20 cellular contexts compared by ENCODE assay signal in the genomic region with DNA sequence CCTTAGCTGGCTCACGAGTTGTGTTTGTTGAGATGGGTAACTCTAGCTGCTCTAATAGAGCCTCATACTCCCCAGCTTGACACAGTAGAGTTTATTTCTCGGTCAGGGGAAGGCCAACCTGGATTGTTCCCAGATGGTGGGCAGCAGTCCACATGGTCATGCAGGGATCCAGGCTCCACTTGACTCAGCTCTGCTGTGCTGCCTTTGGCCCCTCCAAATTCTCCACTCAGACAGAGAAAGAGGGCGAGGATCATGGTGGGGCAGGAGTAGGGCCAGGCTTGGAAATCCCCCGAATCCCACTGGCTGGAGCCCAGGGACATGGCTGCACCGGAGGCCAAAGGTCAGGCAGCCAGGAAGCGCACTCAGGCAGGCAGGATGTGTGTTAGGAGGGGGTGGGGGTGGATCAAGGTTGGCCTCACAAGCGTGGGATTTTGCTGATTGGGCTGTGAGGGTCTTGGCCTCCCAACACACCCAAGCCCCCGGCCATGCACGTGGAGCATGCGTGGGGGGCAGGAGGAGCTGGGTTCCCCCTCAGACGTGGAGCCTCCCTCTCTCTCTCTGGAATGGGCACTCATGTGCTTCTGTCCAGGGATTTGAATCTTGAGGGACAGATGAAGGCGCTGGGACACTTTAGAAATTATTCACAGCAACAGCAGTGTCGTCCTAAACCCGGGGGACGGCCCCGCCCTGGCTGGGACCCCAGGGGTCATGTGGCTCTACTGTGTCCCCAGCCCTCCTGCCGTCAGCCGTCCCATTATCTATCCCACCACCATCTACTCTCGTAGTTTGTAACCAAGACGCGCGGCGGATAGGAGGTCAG. TPM values are rescaled to one million over a fixed set of nuclear protein-coding genes. Genes with fewer than 3 reads are reported as not detected.
DNase-seq lines count a peak whose midpoint lies in the region; ATAC-seq and TF ChIP-seq lines count a peak whose summit lies in the region.
"Had no signal": no experiment of that assay in that cellular context is flagged by ENCODE, and none has a peak within 500 bp of the region (broad histone marks: within the 10 kb centered on the region; RNA-seq: fewer than 3 reads in every experiment).

No MANE protein-coding gene starts in this region.

- DNase-seq in activated effector memory CD4-positive, alpha-beta T cell treated with anti-CD3 and anti-CD28 coated beads, Interleukin-2, amount 50 U/mL, for 16 hours = peak; percentile 39
- DNase-seq in activated effector memory CD4-positive, alpha-beta T cell treated with Interleukin-2 at 50 U/mL for 16 hours = no peak
- peak; percentile 37 for DNase-seq in dermis blood vessel endothelial cell
- peak; percentile 31 to 49 (median 36) for DNase-seq in right lobe of liver
- DNase-seq in tibial artery = peak; percentile 0 to 64
- DNase-seq in RPMI8226 = no peak
- DNase-seq: activated CD4-positive, alpha-beta T cell treated with anti-CD3 and anti-CD28 coated beads for 48 hours; activated naive CD4-positive, alpha-beta T cell; activated T-cell treated with anti-CD3 and anti-CD28 coated beads, Interleukin-2, amount 50 U/mL, for 4 hours; CD4-positive, alpha-beta T cell; effector CD8-positive, alpha-beta T cell; NCI-H1694 treated with DMSO at 0.1 percent for 48 hours; NCI-H2171 treated with DMSO at 0.1 percent for 48 hours; NCI-H524 treated with DMSO at 0.1 percent for 48 hours; SHP77 treated with DMSO at 0.1 percent for 48 hours had no signal

- H3K9me3 ChIP-seq in right lobe of liver = no peaks in the 10 kb centered on the region
- H3K9me3 ChIP-seq in tibial artery = peaks cover 0 to 5% (median 0%) of the 10 kb centered on the region in 3 donors
- H3K9me3 ChIP-seq: adrenal gland, body of pancreas had no signal

- TF ChIP-seq POLR2A in right lobe of liver (IDR thresholded peaks at IDR 0.05) = no peak

- no peaks in the 10 kb centered on the region for H3K36me3 ChIP-seq in right lobe of liver
- no peaks in the 10 kb centered on the region for H3K36me3 ChIP-seq in tibial artery
- H3K36me3 ChIP-seq: adrenal gland had no signal

- H3K27me3 ChIP-seq in right lobe of liver (no peaks in the 10 kb centered on the region), tibial artery (peaks cover 0 to 2% of the 10 kb centered on the region in 2 donors)
- H3K27me3 ChIP-seq: adrenal gland, body of pancreas had no signal

- peak in 1 of 4 donors; percentile 55 for ATAC-seq in right lobe of liver
- no peak for ATAC-seq in HG03025 (IDR thresholded peaks at IDR 0.05; ENCODE audit: low FRiP score, unreplicated experiment)
- no peak for ATAC-seq in GM18870 (IDR thresholded peaks at IDR 0.05; ENCODE audit: unreplicated experiment)
- ATAC-seq: activated T-cell treated with anti-CD3 and anti-CD28 coated beads, Interleukin-2, amount 50 U/mL, for 4 hours; body of pancreas; naive thymus-derived CD4-positive, alpha-beta T cell had no signal

- no peak for TF ChIP-seq CTCF in right lobe of liver (IDR thresholded peaks at IDR 0.05)
- TF ChIP-seq CTCF in tibial artery (IDR thresholded peaks at IDR 0.05) = no peak

- no peak overlapping the region for H3K27ac ChIP-seq in right lobe of liver
- H3K27ac ChIP-seq in tibial artery = no peak overlapping the region
- H3K27ac ChIP-seq: adrenal gland, body of pancreas had no signal

- H3K4me1 ChIP-seq in right lobe of liver = no peaks in the 10 kb centered on the region
- peaks cover 4 to 17% (median 15%) of the 10 kb centered on the region in 4 donors for H3K4me1 ChIP-seq in tibial artery
- H3K4me1 ChIP-seq: body of pancreas had no signal

- 86% methylated on average over 8 of the region's 23 CpGs for WGBS in right lobe of liver (ENCODE audit: insufficient coverage, low coverage, low lambda C conversion rate, missing lambda C conversion rate)

- intact Hi-C loops in right lobe of liver (cut with DNase I) = no loop called here
- intact Hi-C loops in tibial artery (cut with DNase I; ENCODE audit: low total_unique reads) = loop anchor here (5.0 kb wide), 1 partner anchor 42 kb away; the partner anchor contains the start of gene PDGFA

- no peak overlapping the region for H3K4me3 ChIP-seq in right lobe of liver
- H3K4me3 ChIP-seq in tibial artery = no peak overlapping the region
- H3K4me3 ChIP-seq: adrenal gland, body of pancreas had no signal

RNA-seq across cellular contexts. Expression of gene PDGFA, which starts 44.8 kb away (rescaled TPM):
- total RNA-seq in dermis blood vessel endothelial cell (68.8 and 100 TPM in 2 replicates), right lobe of liver (10 to 100 TPM in 3 of 6 experiments, 1 to 10 TPM in 3; 2.3 to 20.9 (median 8.4) TPM)

Comparison
In these comparisons a context has a peak if more than half of its experiments do, and no peak if none do; other contexts are left out.
1. DNase-seq: peak in activated effector memory CD4-positive, alpha-beta T cell treated with anti-CD3 and anti-CD28 coated beads, Interleukin-2, amount 50 U/mL, for 16 hours (single experiment), dermis blood vessel endothelial cell (single experiment), right lobe of liver (3 of 3) and tibial artery (2 of 2); none in activated effector memory CD4-positive, alpha-beta T cell treated with Interleukin-2 at 50 U/mL for 16 hours (single experiment) and RPMI8226 (single experiment).